Comparison of ENCODE assay signal across 21 cellular contexts in the genomic region with DNA sequence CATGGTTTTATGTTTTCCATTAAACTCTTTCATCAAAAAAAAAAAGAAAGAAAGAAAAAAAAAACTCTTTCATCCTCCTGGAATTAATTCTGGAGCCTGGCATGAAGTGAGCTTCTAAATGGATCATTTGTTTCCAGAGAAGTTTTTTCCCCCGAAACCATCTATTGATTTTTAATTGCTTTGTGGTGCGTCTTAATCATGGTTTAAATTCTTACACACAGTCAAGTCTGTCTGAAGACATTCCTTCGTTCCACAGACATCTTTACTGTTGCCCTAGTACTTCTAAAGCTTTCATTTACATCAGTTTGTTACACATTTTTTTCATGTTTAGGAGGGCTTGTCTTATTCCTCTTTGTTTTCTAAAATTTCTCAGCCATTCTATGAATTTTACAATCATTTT.
DNase-seq lines count a peak whose midpoint lies in the region; ATAC-seq, FAIRE-seq and TF ChIP-seq lines count a peak whose summit lies in the region.
"Had no signal": no experiment of that assay in that cellular context is flagged by ENCODE, and none has a peak within 500 bp of the region (broad histone marks: within the 10 kb centered on the region; RNA-seq: fewer than 3 reads in every experiment).

No MANE protein-coding gene starts in this region.

- H3K9me3 Mint-ChIP-seq in astrocyte (ENCODE audit: unreplicated experiment): no peaks in the 10 kb centered on the region
- H3K9me3 Mint-ChIP-seq: activated CD4-positive, alpha-beta T cell treated with anti-CD3 and anti-CD28 coated beads, Interleukin-2, amount 10 ng/mL, durations not matched to agents 7 days and 5 days; activated naive CD4-positive, alpha-beta T cell treated with anti-CD3 and anti-CD28 coated beads for 36 hours; activated T-cell treated with anti-CD3 and anti-CD28 coated beads, Interleukin-2, amount 50 U/mL, for 72 hours had no signal

- peak; percentile 12 for DNase-seq in astrocyte (ENCODE audit: low read depth)
- DNase-seq in pons (ENCODE audit: low spot score): peak; percentile 1
- no peak for DNase-seq in transverse colon
- no peak for DNase-seq in kidney glomerular epithelial cell (lab: John Stamatoyannopoulos, UW)
- DNase-seq in amygdala (lab: John Stamatoyannopoulos, UW): no peak
- no peak for DNase-seq in Right ventricle myocardium inferior (ENCODE audit: missing footprints)
- DNase-seq: activated CD4-positive, alpha-beta T cell treated with anti-CD3 and anti-CD28 coated beads, Interleukin-2, amount 10 ng/mL, durations not matched to agents 7 days and 5 days; activated CD8-positive, alpha-beta memory T cell treated with anti-CD3 and anti-CD28 coated beads, Interleukin-2, amount 10 ng/mL, durations not matched to agents 7 days and 5 days; activated naive CD4-positive, alpha-beta T cell treated with anti-CD3 and anti-CD28 coated beads for 36 hours; activated T-cell treated with anti-CD3 and anti-CD28 coated beads, Interleukin-2, amount 50 U/mL, for 72 hours; amniotic stem cell; NCI-H187 treated with DMSO at 0.1 percent for 48 hours; RPMI8226; stimulated activated CD4-positive, alpha-beta T cell treated with anti-CD3 and anti-CD28 coated beads, Interleukin-2, amount 100 ng/mL, for 24 hours had no signal

- TF ChIP-seq EP300 in transverse colon (IDR thresholded peaks at IDR 0.05; ENCODE audit: low read depth): no peak

- no peak overlapping the region for H3K4me3 Mint-ChIP-seq in astrocyte (ENCODE audit: unreplicated experiment)
- H3K4me3 Mint-ChIP-seq: activated CD4-positive, alpha-beta T cell treated with anti-CD3 and anti-CD28 coated beads, Interleukin-2, amount 10 ng/mL, durations not matched to agents 7 days and 5 days; activated CD8-positive, alpha-beta memory T cell treated with anti-CD3 and anti-CD28 coated beads, Interleukin-2, amount 10 ng/mL, durations not matched to agents 7 days and 5 days; activated naive CD4-positive, alpha-beta T cell treated with anti-CD3 and anti-CD28 coated beads for 36 hours; activated T-cell treated with anti-CD3 and anti-CD28 coated beads, Interleukin-2, amount 50 U/mL, for 72 hours; CD14-positive monocyte; IgD-negative memory B cell; nephron progenitor cell; stimulated activated memory B cell treated with anti-CD40 and anti-IgM and Interleukin-4, amounts not matched to agents 10 μg/mL and 1 μg/mL and 100 μg/mL, for 72 hours had no signal

- no peak overlapping the region for H3K9ac ChIP-seq in astrocyte (ENCODE audit: low read length)

- H3K4me1 ChIP-seq in astrocyte (ENCODE audit: insufficient read depth, low read length) (no peaks in the 10 kb centered on the region), transverse colon (peaks cover 4 to 37% (median 11%) of the 10 kb centered on the region in 4 donors)

- in situ Hi-C loops in transverse colon (cut with MboI; ENCODE audit: low pct_ligation_motif_present in 1 of 4, low pct_unique_long_range_greater_than_20kb in 1 of 4, low sequenced_read_pairs in 3 of 4): no loop called here

- H3K27me3 ChIP-seq in astrocyte (ENCODE audit: insufficient read depth, low read length) (peaks cover 2% of the 10 kb centered on the region), transverse colon (no peaks in the 10 kb centered on the region)
- H3K27me3 ChIP-seq: testis had no signal

- FAIRE-seq in astrocyte (lab: Jason Lieb, UNC) (no peak), islet of Langerhans (lab: Jason Lieb, UNC) (peak; percentile 55)
- FAIRE-seq: small intestine had no signal

- H4K20me1 ChIP-seq in astrocyte (ENCODE audit: insufficient read depth, low read length): no peaks in the 10 kb centered on the region

- H3K79me2 ChIP-seq in astrocyte (ENCODE audit: insufficient read depth, low read length): no peaks in the 10 kb centered on the region

- 19 to 43% methylated on average over 3 of the region's 3 CpGs for WGBS in transverse colon (ENCODE audit: low coverage in 1 of 2), 2 donors

- no peak overlapping the region for H3K27ac Mint-ChIP-seq in astrocyte (ENCODE audit: unreplicated experiment)
- H3K27ac Mint-ChIP-seq: activated CD4-positive, alpha-beta T cell treated with anti-CD3 and anti-CD28 coated beads, Interleukin-2, amount 10 ng/mL, durations not matched to agents 7 days and 5 days; activated CD8-positive, alpha-beta memory T cell treated with anti-CD3 and anti-CD28 coated beads, Interleukin-2, amount 10 ng/mL, durations not matched to agents 7 days and 5 days; activated naive CD4-positive, alpha-beta T cell treated with anti-CD3 and anti-CD28 coated beads for 36 hours; activated T-cell treated with anti-CD3 and anti-CD28 coated beads, Interleukin-2, amount 50 U/mL, for 72 hours; CD14-positive monocyte; IgD-negative memory B cell; nephron progenitor cell; stimulated activated memory B cell treated with anti-CD40 and anti-IgM and Interleukin-4, amounts not matched to agents 10 μg/mL and 1 μg/mL and 100 μg/mL, for 72 hours had no signal

- TF ChIP-seq POLR2A in transverse colon (IDR thresholded peaks at IDR 0.05): no peak

- peaks cover 3% of the 10 kb centered on the region for H3K36me3 Mint-ChIP-seq in astrocyte (ENCODE audit: low read depth, unreplicated experiment)
- H3K36me3 Mint-ChIP-seq: activated CD8-positive, alpha-beta memory T cell treated with anti-CD3 and anti-CD28 coated beads, Interleukin-2, amount 10 ng/mL, durations not matched to agents 7 days and 5 days; CD14-positive monocyte; IgD-negative memory B cell; stimulated activated memory B cell treated with anti-CD40 and anti-IgM and Interleukin-4, amounts not matched to agents 10 μg/mL and 1 μg/mL and 100 μg/mL, for 72 hours had no signal

- H3K27ac ChIP-seq in astrocyte (ENCODE audit: low read depth, low read length) (no peak overlapping the region), transverse colon (peak overlapping the region in 3 of 4 donors; percentile 49 to 83 (median 74))
- H3K27ac ChIP-seq: testis had no signal

- no peak for ATAC-seq in Right ventricle myocardium inferior
- ATAC-seq: activated CD8-positive, alpha-beta memory T cell treated with anti-CD3 and anti-CD28 coated beads, Interleukin-2, amount 10 ng/mL, durations not matched to agents 7 days and 5 days; activated T-cell treated with anti-CD3 and anti-CD28 coated beads, Interleukin-2, amount 50 U/mL, for 72 hours; stimulated activated memory B cell treated with anti-CD40 and anti-IgM and Interleukin-4, amounts not matched to agents 10 μg/mL and 1 μg/mL and 100 μg/mL, for 72 hours had no signal

- H3K4me1 Mint-ChIP-seq in astrocyte (ENCODE audit: low read depth, unreplicated experiment): no peaks in the 10 kb centered on the region
- H3K4me1 Mint-ChIP-seq: activated CD8-positive, alpha-beta memory T cell treated with anti-CD3 and anti-CD28 coated beads, Interleukin-2, amount 10 ng/mL, durations not matched to agents 7 days and 5 days; CD14-positive monocyte; IgD-negative memory B cell; stimulated activated memory B cell treated with anti-CD40 and anti-IgM and Interleukin-4, amounts not matched to agents 10 μg/mL and 1 μg/mL and 100 μg/mL, for 72 hours had no signal

- no peaks in the 10 kb centered on the region for H3K9me3 ChIP-seq in astrocyte (ENCODE audit: insufficient read depth, low read depth, low read length)
- no peaks in the 10 kb centered on the region for H3K9me3 ChIP-seq in transverse colon
- H3K9me3 ChIP-seq: testis had no signal

- peak overlapping the region; percentile 51 for H3K4me2 ChIP-seq in astrocyte (ENCODE audit: low read length)

- H3K4me3 ChIP-seq in astrocyte (ENCODE audit: insufficient read depth, low read depth, low read length) (no peak overlapping the region), transverse colon (no peak overlapping the region)
- H3K4me3 ChIP-seq: testis had no signal

- H3K36me3 ChIP-seq in astrocyte (ENCODE audit: insufficient read depth, low read length) (no peaks in the 10 kb centered on the region), transverse colon (no peaks in the 10 kb centered on the region)

- TF ChIP-seq CTCF in astrocyte (IDR thresholded peaks at IDR 0.05; ENCODE audit: insufficient read depth, low read depth, low read length) (no peak), transverse colon (IDR thresholded peaks at IDR 0.05) (no peak)

- intact Hi-C loops in transverse colon (cut with DNase I; ENCODE audit: low total_unique reads): no loop called here
- intact Hi-C loops in Right ventricle myocardium inferior (cut with DNase I): no loop called here

- no peak overlapping the region for H2AFZ ChIP-seq in astrocyte (ENCODE audit: low read depth, low read length)

- H3K27me3 Mint-ChIP-seq in astrocyte (ENCODE audit: low read depth, unreplicated experiment): peaks cover 4% of the 10 kb centered on the region
- H3K27me3 Mint-ChIP-seq: activated CD4-positive, alpha-beta T cell treated with anti-CD3 and anti-CD28 coated beads, Interleukin-2, amount 10 ng/mL, durations not matched to agents 7 days and 5 days; activated CD8-positive, alpha-beta memory T cell treated with anti-CD3 and anti-CD28 coated beads, Interleukin-2, amount 10 ng/mL, durations not matched to agents 7 days and 5 days; IgD-negative memory B cell; stimulated activated memory B cell treated with anti-CD40 and anti-IgM and Interleukin-4, amounts not matched to agents 10 μg/mL and 1 μg/mL and 100 μg/mL, for 72 hours had no signal

Comparison
In these comparisons a context has a peak if more than half of its experiments do, and no peak if none do; other contexts are left out.
1. DNase-seq: peak in astrocyte (single experiment) and pons (single experiment); none in transverse colon (single experiment), kidney glomerular epithelial cell (single experiment), amygdala (0 of 56) and Right ventricle myocardium inferior (single experiment).